Comparison of ENCODE assay signal across 8 cellular contexts in the genomic region with DNA sequence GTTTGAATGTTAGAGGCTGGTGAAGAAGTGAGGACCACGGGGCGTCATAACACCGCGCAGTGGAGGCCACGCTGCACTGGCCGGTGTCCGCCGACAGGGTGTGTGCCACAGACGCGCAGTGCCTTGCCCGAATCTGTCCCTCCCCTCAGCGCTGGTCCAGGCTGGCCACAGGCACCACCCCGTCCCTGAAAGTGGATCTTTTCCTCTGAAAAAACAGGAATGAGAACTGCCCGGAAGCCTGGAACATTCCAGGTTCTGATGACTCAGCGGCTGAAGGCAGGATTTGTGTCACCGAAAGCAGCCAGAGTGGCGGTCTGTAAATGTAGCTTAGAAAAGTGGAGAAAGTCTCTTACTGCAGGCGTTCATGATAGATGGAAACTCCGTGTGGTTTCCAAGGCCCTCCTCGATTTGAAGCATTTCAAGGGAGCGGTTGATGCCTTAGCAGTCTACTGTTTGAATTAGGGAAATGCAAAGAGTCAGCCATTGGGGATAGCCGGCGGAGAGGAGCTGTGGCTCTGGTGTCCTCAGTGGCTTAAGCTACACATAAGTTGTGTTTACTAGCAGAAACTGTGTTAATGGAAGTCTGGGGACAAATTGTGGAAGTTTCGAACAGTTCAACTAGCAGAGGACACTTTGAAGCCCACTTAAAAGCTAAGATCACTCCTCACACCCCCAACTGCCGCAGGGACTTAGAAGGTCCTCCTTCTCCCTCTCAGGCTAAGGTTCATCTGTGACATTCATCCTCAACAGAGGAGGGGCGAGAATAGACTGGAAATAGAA.
DNase-seq lines count a peak whose midpoint lies in the region; ATAC-seq, FAIRE-seq and TF ChIP-seq lines count a peak whose summit lies in the region.

No MANE protein-coding gene starts in this region.

- H3K4me3 ChIP-seq in LNCaP clone FGC (ENCODE audit: low read depth, low read length) (peak overlapping the region; percentile 41), SU-DHL-6 (ENCODE audit: insufficient read depth, low read length, poor library complexity, severe bottlenecking) (peak overlapping the region; percentile 58), prostate gland (peak overlapping the region; percentile 21 to 32)

- DNase-seq in GDM1 (lab: John Stamatoyannopoulos, UW): peak; percentile 95
- peak; percentile 86 for DNase-seq in GOT3 (lab: John Stamatoyannopoulos, UW)
- DNase-seq in LNCaP clone FGC (ENCODE audit: low read depth): no peak
- peak; percentile 94 for DNase-seq in left ventricle myocardium superior
- DNase-seq in prostate gland (ENCODE audit: low spot score): peak; percentile 83
- peak; percentile 81 for DNase-seq in urothelium cell line (ENCODE audit: low spot score)

- peak; percentile 92 for ATAC-seq in left ventricle myocardium superior

- FAIRE-seq in urothelium cell line (lab: Jason Lieb, UNC): peak; percentile 50

- no peaks in the 10 kb centered on the region for H3K36me3 ChIP-seq in SU-DHL-6 (ENCODE audit: low read length)
- H3K36me3 ChIP-seq in prostate gland: no peaks in the 10 kb centered on the region

- no peak for TF ChIP-seq POLR2A in prostate gland (IDR thresholded peaks at IDR 0.05)

- H3F3A ChIP-seq in SU-DHL-6 (ENCODE audit: insufficient read depth): no peaks in the 10 kb centered on the region

- peak overlapping the region; percentile 98 for H2AFZ ChIP-seq in SU-DHL-6 (ENCODE audit: low read depth, low read length, severe bottlenecking)

- intact Hi-C loops in left ventricle myocardium superior (cut with micrococcal nuclease): no loop called here
- intact Hi-C loops in prostate gland (cut with DNase I): loop anchor here (2.0 to 5.0 kb wide), 2 partner anchors 336 to 431 kb away; no protein-coding TSS in a partner anchor

- peak overlapping the region; percentile 57 for H3K9ac ChIP-seq in SU-DHL-6 (ENCODE audit: low read length)

- H4K20me1 ChIP-seq in SU-DHL-6 (ENCODE audit: low read depth, low read length): no peaks in the 10 kb centered on the region

- H3K27ac ChIP-seq in SU-DHL-6 (ENCODE audit: low read depth, low read length) (peak overlapping the region; percentile 76), adipose tissue (ENCODE audit: low read depth, low read length) (peak overlapping the region; percentile 91), prostate gland (peak overlapping the region; percentile 96 to 97)

- H3K4me2 ChIP-seq in SU-DHL-6 (ENCODE audit: low read depth, low read length, poor library complexity, severe bottlenecking): peak overlapping the region; percentile 88

- no peaks in the 10 kb centered on the region for H3K9me2 ChIP-seq in SU-DHL-6 (replicated peaks; ENCODE audit: insufficient read depth, low read length)

- H3K79me2 ChIP-seq in SU-DHL-6 (ENCODE audit: insufficient read depth, low read length): no peaks in the 10 kb centered on the region

- H3K9me3 ChIP-seq in SU-DHL-6 (ENCODE audit: insufficient read depth, low read length): no peaks in the 10 kb centered on the region
- H3K9me3 ChIP-seq in prostate gland: no peaks in the 10 kb centered on the region

- WGBS in adipose tissue, 3 donors: 10 to 11% (median 11%) methylated on average over 26 of the region's 26 CpGs
- 13% methylated on average over 26 of the region's 26 CpGs for WGBS in prostate gland

- peaks cover 20% of the 10 kb centered on the region for H3K4me1 ChIP-seq in prostate gland (replicated peaks)

- H3K27me3 ChIP-seq in SU-DHL-6 (ENCODE audit: low read length) (no peaks in the 10 kb centered on the region), prostate gland (replicated peaks; ENCODE audit: insufficient read depth) (no peaks in the 10 kb centered on the region)

- TF ChIP-seq CTCF in LNCaP clone FGC (IDR thresholded peaks at IDR 0.05; ENCODE audit: control insufficient read depth, extremely low read depth, insufficient read depth): peak; percentile 49
- TF ChIP-seq CTCF in SU-DHL-6 (IDR thresholded peaks at IDR 0.05; ENCODE audit: insufficient read depth, low read length, poor library complexity, severe bottlenecking): peak; percentile 40
- TF ChIP-seq CTCF in prostate gland (IDR thresholded peaks at IDR 0.05): peak; percentile 48 to 96 (median 78)
